Comparison of ENCODE assay signal across 8 cellular contexts in genomic region chr1:197776348-197777082, GRCh38. TPM values are rescaled to one million over a fixed set of nuclear protein-coding genes. Genes with fewer than 3 reads are reported as not detected.
DNase-seq lines count a peak whose midpoint lies in the region; ATAC-seq and TF ChIP-seq lines count a peak whose summit lies in the region.

No MANE protein-coding gene starts in this region.

- H3K27ac ChIP-seq in MM.1S (ENCODE audit: low read length) (peak overlapping the region; percentile 90), right lobe of liver (peak overlapping the region; percentile 88 to 91 (median 90)), thymus (ENCODE audit: low read depth) (peak overlapping the region; percentile 94)

- WGBS in right lobe of liver (ENCODE audit: insufficient coverage, low coverage, low lambda C conversion rate, missing lambda C conversion rate) = 61% methylated on average over 3 of the region's 3 CpGs
- 87% methylated on average over 3 of the region's 3 CpGs for WGBS in thymus

- no peak for TF ChIP-seq CTCF in Calu3 (IDR thresholded peaks at IDR 0.05; ENCODE audit: unreplicated experiment)
- TF ChIP-seq CTCF in MM.1S (IDR thresholded peaks at IDR 0.05; ENCODE audit: low read length) = no peak
- TF ChIP-seq CTCF in right lobe of liver (IDR thresholded peaks at IDR 0.05) = no peak

- H3K27me3 ChIP-seq in MM.1S (replicated peaks; ENCODE audit: insufficient read depth, low read length) = no peaks in the 10 kb centered on the region
- H3K27me3 ChIP-seq in right lobe of liver = no peaks in the 10 kb centered on the region
- H3K27me3 ChIP-seq in thymus (ENCODE audit: control insufficient read depth, insufficient read depth) = no peaks in the 10 kb centered on the region

- intact Hi-C loops in Calu3 (cut with micrococcal nuclease; ENCODE audit: unreplicated experiment) = loop anchor here (5.0 kb wide), 1 partner anchor 159 kb away; no protein-coding TSS in a partner anchor
- intact Hi-C loops in right lobe of liver (cut with DNase I) = no loop called here
- intact Hi-C loops in posterior vena cava (cut with DNase I) = no loop called here

- BruUV-seq in Calu3 (replicated peaks; lab: Mats Ljungman, UMichigan) = no TSS peak

- peak overlapping the region; percentile 70 for H3K9ac ChIP-seq in MM.1S (ENCODE audit: low read length)

- H3F3A ChIP-seq in MM.1S (ENCODE audit: insufficient read depth, low read length) = peaks cover 71% of the 10 kb centered on the region

- H3K36me3 ChIP-seq in MM.1S (replicated peaks; ENCODE audit: insufficient read depth, low read length) (no peaks in the 10 kb centered on the region), right lobe of liver (no peaks in the 10 kb centered on the region), thymus (ENCODE audit: control insufficient read depth, insufficient read depth) (no peaks in the 10 kb centered on the region)

- peaks cover 3% of the 10 kb centered on the region for H3K9me3 Mint-ChIP-seq in Calu3 (ENCODE audit: low read depth, unreplicated experiment)
- H3K9me3 Mint-ChIP-seq in activated naive CD4-positive, alpha-beta T cell treated with anti-CD3 and anti-CD28 coated beads, Interleukin-2, amount 50 U/mL, for 72 hours = peaks cover 0 to 8% of the 10 kb centered on the region in 2 donors

- H2AFZ ChIP-seq in MM.1S (ENCODE audit: low read length) = peak overlapping the region; percentile 51

- peak overlapping the region; percentile 93 for H3K27ac Mint-ChIP-seq in Calu3 (ENCODE audit: unreplicated experiment)
- H3K27ac Mint-ChIP-seq in activated naive CD4-positive, alpha-beta T cell treated with anti-CD3 and anti-CD28 coated beads, Interleukin-2, amount 50 U/mL, for 72 hours = peak overlapping the region; percentile 96 to 99

- H3K4me2 ChIP-seq in MM.1S (ENCODE audit: low read depth, low read length) = peak overlapping the region; percentile 77

- no peaks in the 10 kb centered on the region for H3K9me2 ChIP-seq in MM.1S (replicated peaks; ENCODE audit: insufficient read depth, low read length)

- CTCF ChIA-PET in Calu3 (lab: Charles Lee) = interaction anchor here (0.6 to 1.4 kb wide), 3 partner anchors 62 to 1368 kb away, joined by 3 read pairs; no protein-coding TSS in a partner anchor

- peak overlapping the region; percentile 67 for H3K4me3 ChIP-seq in MM.1S (ENCODE audit: low read length)
- H3K4me3 ChIP-seq in right lobe of liver = no peak overlapping the region
- no peak overlapping the region for H3K4me3 ChIP-seq in thymus (ENCODE audit: low read length)

- ATAC-seq in GM21528 (IDR thresholded peaks at IDR 0.05; ENCODE audit: low FRiP score, unreplicated experiment) = peak; percentile 35
- peak; percentile 75 to 83 for ATAC-seq in activated naive CD4-positive, alpha-beta T cell treated with anti-CD3 and anti-CD28 coated beads, Interleukin-2, amount 50 U/mL, for 72 hours
- ATAC-seq in right lobe of liver = no peak

- H3K4me1 ChIP-seq in MM.1S (ENCODE audit: low read length) = peaks cover 41% of the 10 kb centered on the region
- peaks cover 0 to 18% (median 9%) of the 10 kb centered on the region in 4 donors for H3K4me1 ChIP-seq in right lobe of liver
- peaks cover 10% of the 10 kb centered on the region for H3K4me1 ChIP-seq in thymus (ENCODE audit: control insufficient read depth, insufficient read depth, low read length)

- peaks cover 33% of the 10 kb centered on the region for H3K79me2 ChIP-seq in MM.1S (ENCODE audit: low read length)

- H3K9me3 ChIP-seq in MM.1S (replicated peaks; ENCODE audit: insufficient read depth, low read length) (no peaks in the 10 kb centered on the region), right lobe of liver (no peaks in the 10 kb centered on the region), thymus (ENCODE audit: control insufficient read depth) (no peaks in the 10 kb centered on the region)

- H4K20me1 ChIP-seq in MM.1S (ENCODE audit: insufficient read depth, low read length) = no peaks in the 10 kb centered on the region

- no peak for TF ChIP-seq POLR2A in right lobe of liver (IDR thresholded peaks at IDR 0.05)

- DNase-seq in Calu3 (no peak), MM.1S (peak; percentile 53), right lobe of liver (no peak), ureter (ENCODE audit: low spot score) (no peak), posterior vena cava (ENCODE audit: low spot score) (no peak)
- DNase-seq in activated naive CD4-positive, alpha-beta T cell treated with anti-CD3 and anti-CD28 coated beads, Interleukin-2, amount 50 U/mL, for 72 hours (ENCODE audit: low spot score in 2 of 2) = peak in 1 of 2 donors; percentile 42

- H3K27me3 Mint-ChIP-seq in Calu3 (ENCODE audit: unreplicated experiment) = no peaks in the 10 kb centered on the region

- peaks cover 26% of the 10 kb centered on the region for H3K36me3 Mint-ChIP-seq in Calu3 (ENCODE audit: insufficient read depth, unreplicated experiment)
- peaks cover 5 to 12% of the 10 kb centered on the region in 2 donors for H3K36me3 Mint-ChIP-seq in activated naive CD4-positive, alpha-beta T cell treated with anti-CD3 and anti-CD28 coated beads, Interleukin-2, amount 50 U/mL, for 72 hours

- peak overlapping the region; percentile 72 for H3K4me3 Mint-ChIP-seq in Calu3 (ENCODE audit: low read depth, unreplicated experiment)

- peaks cover 44% of the 10 kb centered on the region for H3K4me1 Mint-ChIP-seq in Calu3 (ENCODE audit: low read depth, unreplicated experiment)

RNA-seq across cellular contexts. Expression of gene DENND1B, which starts 1.2 kb away (rescaled TPM):
- total RNA-seq in Calu3 (2022) (26.7 and 28.2 TPM in 2 replicates), right lobe of liver (1 to 10 TPM; 6.4 to 8.9 (median 7.3) TPM), ureter (29.4 TPM), posterior vena cava (10 to 100 TPM; 13.8 to 17.2 TPM)
- 10 to 100 TPM in 1 of 2 donors, 1 to 10 TPM in 1; 9.3 to 21.3 TPM for total RNA-seq in activated naive CD4-positive, alpha-beta T cell treated with anti-CD3 and anti-CD28 coated beads, Interleukin-2, amount 50 U/mL, for 72 hours
- 8.8 TPM for polyA plus RNA-seq in thymus

Comparison
In these comparisons a context has a peak if more than half of its experiments do, and no peak if none do; other contexts are left out.
1. ATAC-seq: peak in GM21528 (single experiment) and activated naive CD4-positive, alpha-beta T cell treated with anti-CD3 and anti-CD28 coated beads, Interleukin-2, amount 50 U/mL, for 72 hours (2 of 2); none in right lobe of liver (0 of 4).
2. Peak in every context shown above with its lines, with median percentiles within 50 percentile points of each other: H3K27ac ChIP-seq.